In the genomic region with DNA sequence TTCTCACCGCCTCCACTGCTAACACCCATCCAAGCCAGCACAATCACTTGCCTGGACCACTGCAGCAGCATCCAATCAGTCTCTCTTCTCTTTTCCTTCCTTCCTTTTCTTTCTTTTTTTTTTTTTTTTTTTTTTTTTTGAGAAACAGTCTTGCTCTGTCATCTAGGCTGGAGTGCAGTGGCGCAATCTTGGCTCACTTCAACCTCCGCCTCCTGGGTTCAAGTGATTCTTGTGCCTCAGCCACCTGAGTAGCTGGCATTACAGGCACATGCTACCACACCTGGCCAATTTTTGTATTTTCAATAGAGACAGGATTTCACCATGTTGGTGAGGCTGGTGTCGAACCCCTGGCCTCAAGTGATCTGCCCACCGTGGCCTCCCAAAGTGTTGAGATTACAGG, we compare ENCODE assay signal across 6 cellular contexts. TPM values are rescaled to one million over a fixed set of nuclear protein-coding genes. Genes with fewer than 3 reads are reported as not detected.
DNase-seq lines count a peak whose midpoint lies in the region; ATAC-seq and TF ChIP-seq lines count a peak whose summit lies in the region.
"Not testable (repeated sequence)": the region's sequence is repeated elsewhere in the genome, so short reads cannot be mapped to it uniquely, and the experiment has no call there.

No MANE protein-coding gene starts in this region.

- H2AFZ ChIP-seq in Karpas-422 (ENCODE audit: low read length) = not testable (repeated sequence)

- peaks cover 75% of the 10 kb centered on the region for H3K79me2 ChIP-seq in Karpas-422 (ENCODE audit: low read length)

- not testable (repeated sequence) for H3K27me3 Mint-ChIP-seq in endothelial cell (ENCODE audit: unreplicated experiment)

- H3K9me2 ChIP-seq in Karpas-422 (replicated peaks; ENCODE audit: insufficient read depth, low read length) = not testable (repeated sequence)

- CTCF ChIA-PET in RWPE1 (lab: Yijun Ruan, JAX) = interaction anchor here (0.6 kb wide), 1 partner anchor 1202 kb away, joined by 3 read pairs; no protein-coding TSS in a partner anchor

- POLR2A ChIA-PET in RWPE1 (lab: Yijun Ruan, JAX; ENCODE audit: low non-redundant PET) = not testable (repeated sequence)

- H3K27me3 ChIP-seq in Karpas-422 (ENCODE audit: low read length); lung (ENCODE audit: control insufficient read depth, insufficient read depth); thyroid gland: not testable (repeated sequence)

- DNase-seq in Karpas-422; RWPE1 (ENCODE audit: low spot score); endothelial cell (ENCODE audit: low spot score): not testable (repeated sequence)
- DNase-seq in lung (ENCODE audit: low spot score) (peak; percentile 67), thyroid gland (peak; percentile 65 to 67)

- not testable (repeated sequence) for H3K4me3 ChIP-seq in Karpas-422 (ENCODE audit: low read length); lung; thyroid gland (replicated peaks in 1 of 3)

- TF ChIP-seq POLR2A in thyroid gland (IDR thresholded peaks at IDR 0.05) = not testable (repeated sequence)

- H3K4me3 Mint-ChIP-seq in endothelial cell (ENCODE audit: unreplicated experiment) = not testable (repeated sequence)

- intact Hi-C loops in thyroid gland (cut with DNase I) = not testable (repeated sequence)

- H3K36me3 ChIP-seq in Karpas-422 (ENCODE audit: insufficient read depth, low read length) = peaks cover 13% of the 10 kb centered on the region; the same call in 1 of the 2 replicates
- not testable (repeated sequence) for H3K36me3 ChIP-seq in lung (ENCODE audit: control insufficient read depth in 2 of 2, insufficient read depth in 2 of 2, low read length in 2 of 2); thyroid gland

- H3K4me1 ChIP-seq in Karpas-422 (ENCODE audit: low read length) (peaks cover 24% of the 10 kb centered on the region), thyroid gland (peaks cover 10 to 27% of the 10 kb centered on the region in 2 donors)
- H3K4me1 ChIP-seq in lung (ENCODE audit: control insufficient read depth in 2 of 2, insufficient read depth in 2 of 2, low read length in 2 of 2) = not testable (repeated sequence)

- not testable (repeated sequence) for TF ChIP-seq CTCF in RWPE1 (conservative IDR thresholded peaks at IDR 0.05; ENCODE audit: low read depth); endothelial cell (IDR thresholded peaks at IDR 0.05; ENCODE audit: unreplicated experiment); lung (IDR thresholded peaks at IDR 0.05; ENCODE audit: control extremely low read depth, extremely low read depth); thyroid gland (IDR thresholded peaks at IDR 0.05)

- H3K4me1 Mint-ChIP-seq in endothelial cell (ENCODE audit: unreplicated experiment) = peaks cover 12% of the 10 kb centered on the region

- WGBS in lung, 2 donors = 72% methylated on average over 5 of the region's 5 CpGs
- 73 to 74% methylated on average over 5 of the region's 5 CpGs for WGBS in thyroid gland, 2 donors

- ATAC-seq in lung (ENCODE audit: insufficient read depth, low FRiP score) = not testable (repeated sequence)

- H4K20me1 ChIP-seq in Karpas-422 (ENCODE audit: insufficient read depth, low read depth, low read length) = not testable (repeated sequence)

- not testable (repeated sequence) for H3K4me2 ChIP-seq in Karpas-422 (ENCODE audit: low read depth, low read length, poor library complexity, severe bottlenecking)

- H3K9ac ChIP-seq in Karpas-422 (ENCODE audit: low read length) = not testable (repeated sequence)

- H3K27ac Mint-ChIP-seq in endothelial cell (ENCODE audit: unreplicated experiment) = peak overlapping the region; percentile 44

- H3K9me3 ChIP-seq in Karpas-422 (ENCODE audit: low read length); lung (ENCODE audit: control insufficient read depth in 2 of 2, insufficient read depth in 1 of 2, low read length in 1 of 2); thyroid gland: not testable (repeated sequence)

- not testable (repeated sequence) for H3K9me3 Mint-ChIP-seq in endothelial cell (ENCODE audit: unreplicated experiment)

- H3K27ac ChIP-seq in Karpas-422 (ENCODE audit: low read length) (peak overlapping the region; percentile 57), RWPE1 (peak overlapping the region; percentile 42), angular gyrus (ENCODE audit: low read depth, low read length) (peak overlapping the region; percentile 15), lung (ENCODE audit: low read depth in 1 of 2, low read length in 1 of 2) (peak overlapping the region in 1 of 2 donors; percentile 20), thyroid gland (peak overlapping the region in 1 of 3 donors; percentile 47)

- H3K36me3 Mint-ChIP-seq in endothelial cell (ENCODE audit: low read depth, unreplicated experiment) = peaks cover 13% of the 10 kb centered on the region

RNA-seq across cellular contexts. Expression of a gene that starts 29.8 kb away (rescaled TPM):
- total RNA-seq in Karpas-422 (2014; rRNA removed; shearing (Covaris generic); ENCODE audit: low replicate concordance) = 35.3 and 48.6 TPM in 2 replicates
- total RNA-seq in endothelial cell (ENCODE audit: unreplicated experiment) (96.2 TPM), lung (10 to 100 TPM; 19.3 to 48.0 TPM), thyroid gland (10 to 100 TPM; 13.3 to 26.1 (median 19.9) TPM)
- polyA plus RNA-seq in lung = 10 to 100 TPM; 19.7 to 29.6 TPM
